8 cellular contexts compared by ENCODE assay signal in genomic region chr4:86927843-86928395, GRCh38. TPM values are rescaled to one million over a fixed set of nuclear protein-coding genes. Genes with fewer than 3 reads are reported as not detected.
DNase-seq lines count a peak whose midpoint lies in the region; FAIRE-seq and TF ChIP-seq lines count a peak whose summit lies in the region.

No MANE protein-coding gene starts in this region.

- H3K27ac ChIP-seq in keratinocyte (ENCODE audit: control insufficient read depth, insufficient read depth, low read length) = peak overlapping the region; percentile 90

- no peaks in the 10 kb centered on the region for H3K9me3 ChIP-seq in keratinocyte (ENCODE audit: control insufficient read depth, low read depth, low read length)

- no peaks in the 10 kb centered on the region for H4K20me1 ChIP-seq in keratinocyte (ENCODE audit: control insufficient read depth, extremely low read depth, insufficient read depth, low read length)

- peak; percentile 90 for FAIRE-seq in keratinocyte (lab: Jason Lieb, UNC)

- H3K27me3 ChIP-seq in keratinocyte (ENCODE audit: control insufficient read depth, extremely low read depth, insufficient read depth, low read length) = no peaks in the 10 kb centered on the region

- H3K79me2 ChIP-seq in keratinocyte (ENCODE audit: control insufficient read depth, insufficient read depth, low read length) = no peaks in the 10 kb centered on the region

- H2AFZ ChIP-seq in keratinocyte (ENCODE audit: control insufficient read depth, low read length) = peak overlapping the region; percentile 16

- H3K4me2 ChIP-seq in keratinocyte (ENCODE audit: control insufficient read depth, extremely low read depth, insufficient read depth, low read depth, low read length) = peak overlapping the region; percentile 65

- H3K4me3 ChIP-seq in keratinocyte (ENCODE audit: control insufficient read depth in 2 of 3, extremely low read depth in 1 of 3, insufficient read depth in 2 of 3, low read depth in 1 of 3, low read length in 3 of 3) = no peak overlapping the region

- dilution Hi-C loops in keratinocyte (cut with MboI; ENCODE audit: extremely low pct_ligation_motif_present, low sequenced_read_pairs) = no loop called here

- peak overlapping the region; percentile 69 for H3K9ac ChIP-seq in keratinocyte (ENCODE audit: control insufficient read depth, extremely low read depth, insufficient read depth, low read length)

- in situ Hi-C loops in GM13977 (cut with MboI; ENCODE audit: low pct_unique_long_range_greater_than_20kb, low sequenced_read_pairs, unreplicated experiment) = loop anchor here (10.0 kb wide), 1 partner anchor 167 kb away; no protein-coding TSS in a partner anchor

- peaks cover 32% of the 10 kb centered on the region for H3K4me1 ChIP-seq in keratinocyte (ENCODE audit: control insufficient read depth, extremely low read depth, insufficient read depth, low read length)

- peaks cover 0 to 2% of the 10 kb centered on the region in 2 experiments for H3K36me3 ChIP-seq in keratinocyte (ENCODE audit: control insufficient read depth in 2 of 2, extremely low read depth in 1 of 2, insufficient read depth in 2 of 2, low read length in 2 of 2)

- TF ChIP-seq CTCF in keratinocyte (optimal IDR thresholded peaks at IDR 0.05 in 1 of 3, IDR thresholded peaks at IDR 0.05 in 1 of 3, conservative IDR thresholded peaks at IDR 0.05 in 1 of 3; ENCODE audit: extremely low read depth in 1 of 3, insufficient read depth in 2 of 3, low read length in 3 of 3) = no peak
- TF ChIP-seq CTCF in GM13977 (IDR thresholded peaks at IDR 0.05; ENCODE audit: extremely low read depth, insufficient read depth, missing control alignments) = no peak

- no peaks in the 10 kb centered on the region for H3K9me1 ChIP-seq in keratinocyte (ENCODE audit: control insufficient read depth, extremely low read depth, insufficient read depth, low read length)

- peak; percentile 39 for DNase-seq in stimulated activated CD4-positive, alpha-beta T cell treated with anti-CD3 and anti-CD28 coated beads, Interleukin-15, amount 100 ng/mL, for 24 hours
- DNase-seq in stimulated activated CD4-positive, alpha-beta T cell treated with anti-CD3 and anti-CD28 coated beads, Interleukin-2, amount 100 ng/mL, for 48 hours = no peak
- DNase-seq in SW 1271 (lab: John Stamatoyannopoulos, UW) = peak; percentile 4 to 36
- peak; percentile 92 for DNase-seq in keratinocyte (ENCODE audit: low read depth, low spot score)
- DNase-seq in effector CD4-positive, alpha-beta T cell = no peak
- DNase-seq in GM13977 (ENCODE audit: low spot score) = no peak
- no peak for DNase-seq in NCI-H1694 (lab: John Stamatoyannopoulos, UW)
- no peak for DNase-seq in stimulated activated naive CD4-positive, alpha-beta T cell (lab: John Stamatoyannopoulos, UW)

RNA-seq across cellular contexts. Expression of gene AFF1, which starts 6.9 kb away (rescaled TPM):
- 10.9 to 23.9 TPM (median 14.4 TPM) in 3 replicates for polyA plus RNA-seq in keratinocyte
- polyA plus RNA-seq in keratinocyte (2011; ENCODE audit: low read depth) = 61.3 TPM
- polyA plus RNA-seq in keratinocyte (2011; cell fraction: cytosol; rRNA removed) = 16.7 and 25.6 TPM in 2 replicates
- polyA plus RNA-seq in keratinocyte (2011; cell fraction: nucleus; rRNA removed) = 68.9 and 70.7 TPM in 2 replicates
- 11.6 and 32.3 TPM in 2 replicates for polyA plus RNA-seq in keratinocyte (2012; ENCODE audit: low replicate concordance)
- polyA minus RNA-seq in keratinocyte = 44.9 to 57.0 TPM (median 56.8 TPM) in 3 replicates
- 18.2 TPM for polyA minus RNA-seq in keratinocyte (2011; cell fraction: cytosol; rRNA and poly(A)+ RNA removed)
- polyA minus RNA-seq in keratinocyte (2011; cell fraction: nucleus; rRNA and poly(A)+ RNA removed) = 40.5 and 98.4 TPM in 2 replicates

RNA-seq across cellular contexts. Expression of gene C4orf36, which starts 35.7 kb away (rescaled TPM):
- polyA plus RNA-seq in keratinocyte = 1.0 to 4.0 TPM (median 1.2 TPM) in 3 replicates
- 0.37 TPM for polyA plus RNA-seq in keratinocyte (2011; ENCODE audit: low read depth)
- 1.7 and 2.9 TPM in 2 replicates for polyA plus RNA-seq in keratinocyte (2011; cell fraction: cytosol; rRNA removed)
- polyA plus RNA-seq in keratinocyte (2011; cell fraction: nucleus; rRNA removed) = 0.41 and 1.2 TPM in 2 replicates
- polyA plus RNA-seq in keratinocyte (2012; ENCODE audit: low replicate concordance) = 1.4 and 3.2 TPM in 2 replicates
- polyA minus RNA-seq in keratinocyte = 0.22 to 4.2 TPM (median 0.79 TPM) in 3 replicates
- not detected for polyA minus RNA-seq in keratinocyte (2011; cell fraction: cytosol; rRNA and poly(A)+ RNA removed)
- polyA minus RNA-seq in keratinocyte (2011; cell fraction: nucleus; rRNA and poly(A)+ RNA removed) = not detected in 2 replicates

Comparison
In these comparisons a context has a peak if more than half of its experiments do, and no peak if none do; other contexts are left out.
1. DNase-seq: peak in stimulated activated CD4-positive, alpha-beta T cell treated with anti-CD3 and anti-CD28 coated beads, Interleukin-15, amount 100 ng/mL, for 24 hours (single experiment), SW 1271 (2 of 2) and keratinocyte (single experiment); none in stimulated activated CD4-positive, alpha-beta T cell treated with anti-CD3 and anti-CD28 coated beads, Interleukin-2, amount 100 ng/mL, for 48 hours (0 of 2), effector CD4-positive, alpha-beta T cell (single experiment), GM13977 (single experiment), NCI-H1694 (single experiment) and stimulated activated naive CD4-positive, alpha-beta T cell (0 of 6).